ENCODE assay signal across 8 cellular contexts in genomic region chr2:233854241-233854981, GRCh38. TPM values are rescaled to one million over a fixed set of nuclear protein-coding genes. Genes with fewer than 3 reads are reported as not detected.
DNase-seq lines count a peak whose midpoint lies in the region; ATAC-seq and TF ChIP-seq lines count a peak whose summit lies in the region.

Gene HJURP, minus strand, starts transcription at chr2:233854535. Its CDS starts 35 bp downstream, at chr2:233854500.

- H3K4me3 Mint-ChIP-seq in T-cell (peak within 1 kb of the TSS; percentile 86 to 89 (median 88)), progenitor cell of endocrine pancreas (ENCODE audit: low read depth) (peak within 1 kb of the TSS; percentile 92)

- peak; percentile 93 for ATAC-seq in HG02870 (IDR thresholded peaks at IDR 0.05; ENCODE audit: unreplicated experiment)
- peak; percentile 96 to 98 (median 97) for ATAC-seq in T-cell (replicated peaks in 1 of 4)
- ATAC-seq in heart right ventricle, result peak; percentile 96 to 100 (median 99)

- no peaks in the 10 kb centered on the region for H3K27me3 ChIP-seq in adipocyte (replicated peaks; ENCODE audit: control insufficient read depth, insufficient read depth, low read length)
- H3K27me3 ChIP-seq in heart right ventricle, result peaks cover 0 to 17% (median 0%) of the 10 kb centered on the region in 7 donors

- H3K36me3 Mint-ChIP-seq in T-cell (no peaks in the 10 kb centered on the region), progenitor cell of endocrine pancreas (ENCODE audit: insufficient read depth) (peaks cover 1% of the 10 kb centered on the region)

- WGBS in heart right ventricle, 2 donors, result 0 to 1% methylated on average over 60 of the region's 60 CpGs
- WGBS in urinary bladder, result 1% methylated on average over 60 of the region's 60 CpGs

- POLR2A ChIA-PET in T-cell (lab: Charles Lee), result no interaction called here

- H3K9me3 ChIP-seq in adipocyte (ENCODE audit: control insufficient read depth, low read length) (no peaks in the 10 kb centered on the region), heart right ventricle (no peaks in the 10 kb centered on the region)

- H3K4me1 ChIP-seq in adipocyte (ENCODE audit: control insufficient read depth, insufficient read depth, low read length) (peaks cover 6% of the 10 kb centered on the region), heart right ventricle (peaks cover 3 to 28% (median 9%) of the 10 kb centered on the region in 9 donors), urinary bladder (ENCODE audit: insufficient read depth) (no peaks in the 10 kb centered on the region)

- in situ Hi-C loops in GM13977 (cut with MboI; ENCODE audit: low pct_unique_long_range_greater_than_20kb, low sequenced_read_pairs, unreplicated experiment), result no loop called here

- peak; percentile 98 for DNase-seq in GM13977 (ENCODE audit: low spot score)
- peak; percentile 93 for DNase-seq in NCI-H146 (lab: John Stamatoyannopoulos, UW)
- peak; percentile 71 to 89 (median 82) for DNase-seq in T-cell
- peak; percentile 99 for DNase-seq in adipocyte (ENCODE audit: low read depth)
- DNase-seq in heart right ventricle, result peak; percentile 89 to 94
- DNase-seq in progenitor cell of endocrine pancreas (ENCODE audit: low spot score, unreplicated experiment), result peak; percentile 85

- H3K27me3 Mint-ChIP-seq in T-cell (peaks cover 3 to 4% of the 10 kb centered on the region in 2 donors), progenitor cell of endocrine pancreas (no peaks in the 10 kb centered on the region)

- H3K9ac ChIP-seq in adipocyte (ENCODE audit: low read length), result peak within 1 kb of the TSS; percentile 89

- H3K9me3 Mint-ChIP-seq in T-cell (no peaks in the 10 kb centered on the region), progenitor cell of endocrine pancreas (ENCODE audit: low read depth) (no peaks in the 10 kb centered on the region)

- H3K4me1 Mint-ChIP-seq in T-cell, result peaks cover 13 to 25% (median 24%) of the 10 kb centered on the region in 3 donors
- H3K4me1 Mint-ChIP-seq in progenitor cell of endocrine pancreas (ENCODE audit: low read depth), result peaks cover 19% of the 10 kb centered on the region

- H3K27ac Mint-ChIP-seq in T-cell, result peak within 1 kb of the TSS; percentile 76 to 88
- H3K27ac Mint-ChIP-seq in progenitor cell of endocrine pancreas, result peak within 1 kb of the TSS; percentile 95

- H3K36me3 ChIP-seq in adipocyte (ENCODE audit: control insufficient read depth, insufficient read depth, low read length, severe bottlenecking) (no peaks in the 10 kb centered on the region), heart right ventricle (peaks cover 0 to 16% (median 0%) of the 10 kb centered on the region in 9 donors), urinary bladder (ENCODE audit: insufficient read depth) (no peaks in the 10 kb centered on the region)

- H3K4me3 ChIP-seq in adipocyte (ENCODE audit: low read length), result peak within 1 kb of the TSS; percentile 92
- H3K4me3 ChIP-seq in heart right ventricle, result peak within 1 kb of the TSS; percentile 46 to 86 (median 65)
- peak within 1 kb of the TSS; percentile 54 for H3K4me3 ChIP-seq in urinary bladder (ENCODE audit: low read depth, low read length)

- intact Hi-C loops in heart right ventricle (cut with DNase I), result no loop called here

- CTCF ChIA-PET in T-cell (lab: Charles Lee), result interaction anchor here in 1 of 2 donors (0.7 kb wide), 1 partner anchor 10 kb away, joined by 3 read pairs; no protein-coding TSS in a partner anchor

- peak within 1 kb of the TSS in 7 of 10 donors; percentile 50 to 75 (median 61) for H3K27ac ChIP-seq in heart right ventricle
- H3K27ac ChIP-seq in urinary bladder (ENCODE audit: low read depth), result no peak within 1 kb of the TSS

- TF ChIP-seq CTCF in GM13977 (IDR thresholded peaks at IDR 0.05; ENCODE audit: extremely low read depth, insufficient read depth, missing control alignments), result no peak
- TF ChIP-seq CTCF in heart right ventricle (IDR thresholded peaks at IDR 0.05), result no peak
- no peak for TF ChIP-seq CTCF in progenitor cell of endocrine pancreas (IDR thresholded peaks at IDR 0.05; ENCODE audit: unreplicated experiment)

RNA-seq across cellular contexts. Expression of gene HJURP, which starts in this region (rescaled TPM):
- total RNA-seq in T-cell, result 1 to 10 TPM in 3 of 5 donors, under 1 TPM in 2; 0.33 to 1.7 (median 1.1) TPM
- 1 to 10 TPM in 2 of 10 donors, under 1 TPM in 4, not detected in 4; 0.24 to 2.9 (median 0.45) TPM for total RNA-seq in heart right ventricle
- under 1 TPM; 0.22 to 0.28 TPM for polyA plus RNA-seq in heart right ventricle
- total RNA-seq in progenitor cell of endocrine pancreas, result 22.0 and 23.1 TPM in 2 replicates
- 8.9 TPM for total RNA-seq in urinary bladder
- polyA plus RNA-seq in urinary bladder, result 0.27 TPM
